8 cellular contexts compared by ENCODE assay signal in genomic region chr1:174965006-174965971, GRCh38. TPM values are rescaled to one million over a fixed set of nuclear protein-coding genes. Genes with fewer than 3 reads are reported as not detected.
DNase-seq lines count a peak whose midpoint lies in the region; ATAC-seq and TF ChIP-seq lines count a peak whose summit lies in the region.

No MANE protein-coding gene starts in this region.

- intact Hi-C loops in uterus (cut with DNase I; ENCODE audit: low total_unique reads) = no loop called here

- no peak for TF ChIP-seq POLR2A in uterus (IDR thresholded peaks at IDR 0.05)

- TF ChIP-seq CTCF in cardiac fibroblast (IDR thresholded peaks at IDR 0.05; ENCODE audit: low read depth, low read length) (no peak), uterus (IDR thresholded peaks at IDR 0.05) (no peak), nephron progenitor cell (IDR thresholded peaks at IDR 0.05) (no peak)

- DNase-seq in stimulated activated naive CD4-positive, alpha-beta T cell (lab: John Stamatoyannopoulos, UW) = peak in 5 of 6 experiments; percentile 1 to 59 (median 52)
- DNase-seq in stimulated activated naive CD4-positive, alpha-beta T cell treated with Interleukin-2 at 50 U/mL for 16 hours (lab: John Stamatoyannopoulos, UW) = no peak
- DNase-seq in cardiac fibroblast (ENCODE audit: low read depth in 2 of 2) (peak; percentile 18 to 30), mesendoderm (peak; percentile 81), uterus (no peak), nephron progenitor cell (no peak), epidermal melanocyte (ENCODE audit: insufficient read length, low spot score) (no peak)

- no peaks in the 10 kb centered on the region for H3K27me3 ChIP-seq in mesendoderm (ENCODE audit: insufficient read depth, low read length, poor library complexity)
- H3K27me3 ChIP-seq in uterus = no peaks in the 10 kb centered on the region

- peaks cover 25% of the 10 kb centered on the region for H3K4me1 Mint-ChIP-seq in nephron progenitor cell

- H3K23ac ChIP-seq in mesendoderm (ENCODE audit: low read length) = no peak overlapping the region

- H4K8ac ChIP-seq in mesendoderm (ENCODE audit: low read depth, low read length) = no peak overlapping the region

- H3K4me3 ChIP-seq in cardiac fibroblast (replicated peaks in 1 of 2; ENCODE audit: low read depth in 2 of 2, low read length in 2 of 2) = no peak overlapping the region
- H3K4me3 ChIP-seq in mesendoderm (ENCODE audit: low read length) = no peak overlapping the region
- H3K4me3 ChIP-seq in uterus = peak overlapping the region in 1 of 2 donors; percentile 14

- no CpG with 5 or more reads among the region's 4 CpGs for WGBS in mesendoderm (ENCODE audit: extremely low coverage, insufficient coverage, low lambda C conversion rate)

- peak overlapping the region; percentile 52 for H3K56ac ChIP-seq in mesendoderm (ENCODE audit: low read length)

- H3K9me3 Mint-ChIP-seq in nephron progenitor cell = no peaks in the 10 kb centered on the region

- H3K4me2 ChIP-seq in mesendoderm (ENCODE audit: low read length) = no peak overlapping the region

- peak overlapping the region; percentile 92 for H3K18ac ChIP-seq in mesendoderm (ENCODE audit: low read length)

- no peaks in the 10 kb centered on the region for H3K79me1 ChIP-seq in mesendoderm (ENCODE audit: low read length)

- H3K27me3 Mint-ChIP-seq in nephron progenitor cell (ENCODE audit: low read depth, poor library complexity) = no peaks in the 10 kb centered on the region

- no peaks in the 10 kb centered on the region for H3K36me3 ChIP-seq in mesendoderm (ENCODE audit: control insufficient read depth, insufficient read depth, low read length)
- H3K36me3 ChIP-seq in uterus = no peaks in the 10 kb centered on the region

- H3K4ac ChIP-seq in mesendoderm (ENCODE audit: low read depth, low read length) = no peak overlapping the region

- H3K27ac Mint-ChIP-seq in nephron progenitor cell = no peak overlapping the region

- no peak overlapping the region for H2BK15ac ChIP-seq in mesendoderm (replicated peaks; ENCODE audit: low read depth)

- no peaks in the 10 kb centered on the region for H3K9me3 ChIP-seq in uterus

- peak overlapping the region; percentile 14 for H3K9ac ChIP-seq in mesendoderm (ENCODE audit: low read length)

- no peak for ATAC-seq in HG02763 (IDR thresholded peaks at IDR 0.05; ENCODE audit: unreplicated experiment)

- no peaks in the 10 kb centered on the region for H3K79me2 ChIP-seq in mesendoderm (ENCODE audit: control insufficient read depth, insufficient read depth, low read length)

- peak overlapping the region; percentile 51 for H2BK120ac ChIP-seq in mesendoderm (ENCODE audit: low read depth, low read length)

- H4K5ac ChIP-seq in mesendoderm (ENCODE audit: low read length) = no peak overlapping the region

- H3K36me3 Mint-ChIP-seq in nephron progenitor cell (ENCODE audit: low read depth) = no peaks in the 10 kb centered on the region

- no peak overlapping the region for H2AK5ac ChIP-seq in mesendoderm (ENCODE audit: low read length)

- H3K27ac ChIP-seq in mesendoderm (ENCODE audit: low read depth, low read length) = peak overlapping the region; percentile 65
- peak overlapping the region; percentile 71 to 84 for H3K27ac ChIP-seq in uterus

- H2BK5ac ChIP-seq in mesendoderm (ENCODE audit: low read length) = peak overlapping the region; percentile 17

- H3K4me3 Mint-ChIP-seq in nephron progenitor cell = no peak overlapping the region

- peaks cover 7% of the 10 kb centered on the region for H3K4me1 ChIP-seq in mesendoderm (ENCODE audit: control insufficient read depth, low read depth, low read length)
- peaks cover 4 to 15% of the 10 kb centered on the region in 2 donors for H3K4me1 ChIP-seq in uterus

RNA-seq across cellular contexts. Expression of gene CACYBP, which starts 34.5 kb away (rescaled TPM):
- polyA plus RNA-seq in mesendoderm (2013, experiment 1 of 2) = 113 TPM
- 111 TPM for polyA plus RNA-seq in mesendoderm (2013, experiment 2 of 2)
- total RNA-seq in uterus = 100 to 1,000 TPM in 1 of 4 donors, 10 to 100 TPM in 3; 65.9 to 104 (median 83.4) TPM

RNA-seq across cellular contexts. Expression of gene MRPS14, which starts 57.9 kb away (rescaled TPM):
- 52.1 TPM for polyA plus RNA-seq in mesendoderm (2013, experiment 1 of 2)
- 50.0 TPM for polyA plus RNA-seq in mesendoderm (2013, experiment 2 of 2)
- 10 to 100 TPM in 3 of 4 donors, 1 to 10 TPM in 1; 6.4 to 50.3 (median 35.3) TPM for total RNA-seq in uterus

Comparison
In these comparisons a context has a peak if more than half of its experiments do, and no peak if none do; other contexts are left out.
1. DNase-seq: peak in stimulated activated naive CD4-positive, alpha-beta T cell (5 of 6), cardiac fibroblast (2 of 2) and mesendoderm (single experiment); none in stimulated activated naive CD4-positive, alpha-beta T cell treated with Interleukin-2 at 50 U/mL for 16 hours (single experiment), uterus (0 of 2), nephron progenitor cell (single experiment) and epidermal melanocyte (single experiment).